In the genomic region with DNA sequence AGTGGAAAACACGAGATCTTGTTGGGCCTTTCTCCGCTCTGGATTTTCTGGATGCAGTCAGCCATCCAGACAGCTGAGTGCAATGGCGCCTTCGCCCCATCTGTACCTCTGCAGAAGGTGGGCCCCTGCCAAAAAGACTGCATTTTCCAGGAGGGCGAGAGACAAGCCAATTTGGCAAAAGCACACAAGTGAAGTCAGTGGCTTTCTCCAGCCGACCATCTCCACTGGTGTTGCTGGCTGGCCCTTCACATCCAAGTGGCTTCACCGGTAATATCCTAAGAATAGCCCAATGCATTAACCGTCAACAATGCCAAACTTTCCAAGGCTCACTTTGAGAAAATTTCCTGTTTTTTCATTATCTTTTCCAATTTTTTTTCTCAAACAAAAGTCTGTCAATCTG, we compare ENCODE assay signal across 16 cellular contexts.
DNase-seq lines count a peak whose midpoint lies in the region; ATAC-seq, FAIRE-seq and TF ChIP-seq lines count a peak whose summit lies in the region.
"Had no signal": no experiment of that assay in that cellular context is flagged by ENCODE, and none has a peak within 500 bp of the region (broad histone marks: within the 10 kb centered on the region; RNA-seq: fewer than 3 reads in every experiment).

No MANE protein-coding gene starts in this region.

- POLR2A ChIA-PET in A549 (lab: Yijun Ruan, JAX), result no interaction called here

- CTCF ChIA-PET in A549 (lab: Yijun Ruan, JAX), result no interaction called here

- no peak overlapping the region for H3K4me3 ChIP-seq in A549
- H3K4me3 ChIP-seq: HAP-1 had no signal

- TF ChIP-seq RAD21 in A549 (conservative IDR thresholded peaks at IDR 0.05 in 1 of 2, IDR thresholded peaks at IDR 0.05 in 1 of 2), result no peak

- no peak for TF ChIP-seq POLR2A in A549 (IDR thresholded peaks at IDR 0.05; ENCODE audit: low read length)

- no peaks in the 10 kb centered on the region for H3K4me1 ChIP-seq in A549
- H3K4me1 ChIP-seq: HAP-1 had no signal

- ATAC-seq in A549 (no peak), HG03139 (IDR thresholded peaks at IDR 0.05; ENCODE audit: unreplicated experiment) (no peak), HG03280 (IDR thresholded peaks at IDR 0.05; ENCODE audit: unreplicated experiment) (no peak)

- no peak for TF ChIP-seq EP300 in A549 (IDR thresholded peaks at IDR 0.05)

- FAIRE-seq in A549 (lab: Jason Lieb, UNC), result peak; percentile 13
- FAIRE-seq: H1 had no signal

- no peaks in the 10 kb centered on the region for H3K9me3 ChIP-seq in A549
- H3K9me3 ChIP-seq: HAP-1 had no signal

- WGBS in A549 (ENCODE audit: missing lambda C conversion rate), result 39% methylated on average over 8 of the region's 8 CpGs

- no peak for TF ChIP-seq CTCF in A549 (IDR thresholded peaks at IDR 0.05)

- intact Hi-C loops in posterior cingulate gyrus (cut with DNase I), result no loop called here

- no peak overlapping the region for H3K27ac ChIP-seq in A549

- no peak for DNase-seq in A549 (ENCODE audit: low read depth in 1 of 2, low spot score in 1 of 2)
- peak; percentile 94 for DNase-seq in DMS 273 treated with DMSO at 0.1 percent for 48 hours (lab: John Stamatoyannopoulos, UW)
- peak; percentile 59 for DNase-seq in NCI-H2171 treated with DMSO at 0.1 percent for 48 hours (lab: John Stamatoyannopoulos, UW)
- peak; percentile 7 for DNase-seq in cerebellum (ENCODE audit: low spot score)
- no peak for DNase-seq in UCSD-AML1 (lab: John Stamatoyannopoulos, UW; ENCODE audit: unreplicated experiment)
- DNase-seq in posterior cingulate gyrus, result no peak
- DNase-seq: C1 segment of cervical spinal cord; Calu3; CD4-positive, alpha-beta T cell; DND-41; GF-D8; IMR-90 had no signal

- no peak overlapping the region for H3K4me2 ChIP-seq in A549

TF ChIP-seq in A549, 52 proteins besides CTCF, POLR2A, EP300 and RAD21:
- TF ChIP-seq FOSL2 (IDR thresholded peaks at IDR 0.05) (no peak), FOSL2 (CRISPR knock-in tag; IDR thresholded peaks at IDR 0.05) (no peak), TP53 (CRISPR knock-in tag; IDR thresholded peaks at IDR 0.05) (no peak)

Comparison
In these comparisons a context has a peak if more than half of its experiments do, and no peak if none do; other contexts are left out.
1. DNase-seq: peak in DMS 273 treated with DMSO at 0.1 percent for 48 hours (single experiment), NCI-H2171 treated with DMSO at 0.1 percent for 48 hours (single experiment) and cerebellum (single experiment); none in A549 (0 of 2), UCSD-AML1 (single experiment) and posterior cingulate gyrus (0 of 10).